ENCODE assay signal across 1 cellular context in genomic region chr7:95264225-95264927, GRCh38.
TF ChIP-seq lines count a peak whose summit lies in the region.

No MANE protein-coding gene starts in this region.

TF ChIP-seq in A549, 52 proteins besides CTCF, POLR2A, EP300 and RAD21 (continued from another document):
- TF ChIP-seq, protein P1, sequence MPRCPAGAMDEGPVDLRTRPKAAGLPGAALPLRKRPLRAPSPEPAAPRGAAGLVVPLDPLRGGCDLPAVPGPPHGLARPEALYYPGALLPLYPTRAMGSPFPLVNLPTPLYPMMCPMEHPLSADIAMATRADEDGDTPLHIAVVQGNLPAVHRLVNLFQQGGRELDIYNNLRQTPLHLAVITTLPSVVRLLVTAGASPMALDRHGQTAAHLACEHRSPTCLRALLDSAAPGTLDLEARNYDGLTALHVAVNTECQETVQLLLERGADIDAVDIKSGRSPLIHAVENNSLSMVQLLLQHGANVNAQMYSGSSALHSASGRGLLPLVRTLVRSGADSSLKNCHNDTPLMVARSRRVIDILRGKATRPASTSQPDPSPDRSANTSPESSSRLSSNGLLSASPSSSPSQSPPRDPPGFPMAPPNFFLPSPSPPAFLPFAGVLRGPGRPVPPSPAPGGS (IDR thresholded peaks at IDR 0.05) = peak; percentile 81; the same call in 1 of the 3 replicates
- TF ChIP-seq, protein P2, sequence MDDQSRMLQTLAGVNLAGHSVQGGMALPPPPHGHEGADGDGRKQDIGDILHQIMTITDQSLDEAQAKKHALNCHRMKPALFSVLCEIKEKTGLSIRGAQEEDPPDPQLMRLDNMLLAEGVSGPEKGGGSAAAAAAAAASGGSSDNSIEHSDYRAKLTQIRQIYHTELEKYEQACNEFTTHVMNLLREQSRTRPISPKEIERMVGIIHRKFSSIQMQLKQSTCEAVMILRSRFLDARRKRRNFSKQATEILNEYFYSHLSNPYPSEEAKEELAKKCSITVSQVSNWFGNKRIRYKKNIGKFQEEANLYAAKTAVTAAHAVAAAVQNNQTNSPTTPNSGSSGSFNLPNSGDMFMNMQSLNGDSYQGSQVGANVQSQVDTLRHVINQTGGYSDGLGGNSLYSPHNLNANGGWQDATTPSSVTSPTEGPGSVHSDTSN (IDR thresholded peaks at IDR 0.05) = peak; percentile 74
- TF ChIP-seq GATA3 (IDR thresholded peaks at IDR 0.05; ENCODE audit: borderline replicate concordance) = peak; percentile 99
- no peak for TF ChIP-seq BHLHE40 (IDR thresholded peaks at IDR 0.05; ENCODE audit: low read depth, low read length)
- 0 out of 2 replicates have a peak, but pooled peaks have one; percentile 31 for TF ChIP-seq HOXA7 (CRISPR knock-in tag; IDR thresholded peaks at IDR 0.05)
- TF ChIP-seq EHMT2 (IDR thresholded peaks at IDR 0.05; ENCODE audit: low read depth) = no peak
- no peak for TF ChIP-seq CBX8 (IDR thresholded peaks at IDR 0.05)
- 0 out of 2 replicates have a peak, but pooled peaks have one; percentile 45 for TF ChIP-seq FOSB (CRISPR knock-in tag; IDR thresholded peaks at IDR 0.05)
- TF ChIP-seq, protein P3, sequence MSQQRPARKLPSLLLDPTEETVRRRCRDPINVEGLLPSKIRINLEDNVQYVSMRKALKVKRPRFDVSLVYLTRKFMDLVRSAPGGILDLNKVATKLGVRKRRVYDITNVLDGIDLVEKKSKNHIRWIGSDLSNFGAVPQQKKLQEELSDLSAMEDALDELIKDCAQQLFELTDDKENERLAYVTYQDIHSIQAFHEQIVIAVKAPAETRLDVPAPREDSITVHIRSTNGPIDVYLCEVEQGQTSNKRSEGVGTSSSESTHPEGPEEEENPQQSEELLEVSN (IDR thresholded peaks at IDR 0.05; ENCODE audit: borderline replicate concordance, low read depth) = no peak; the same call in 1 of the 2 replicates
- TF ChIP-seq, protein P4, sequence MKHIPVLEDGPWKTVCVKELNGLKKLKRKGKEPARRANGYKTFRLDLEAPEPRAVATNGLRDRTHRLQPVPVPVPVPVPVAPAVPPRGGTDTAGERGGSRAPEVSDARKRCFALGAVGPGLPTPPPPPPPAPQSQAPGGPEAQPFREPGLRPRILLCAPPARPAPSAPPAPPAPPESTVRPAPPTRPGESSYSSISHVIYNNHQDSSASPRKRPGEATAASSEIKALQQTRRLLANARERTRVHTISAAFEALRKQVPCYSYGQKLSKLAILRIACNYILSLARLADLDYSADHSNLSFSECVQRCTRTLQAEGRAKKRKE (CRISPR knock-in tag; IDR thresholded peaks at IDR 0.05; ENCODE audit: low read depth) = no peak
- no peak for TF ChIP-seq TFCP2L1 (CRISPR knock-in tag; IDR thresholded peaks at IDR 0.05)
- 0 out of 3 replicates have a peak, but pooled peaks have one; percentile 13 for TF ChIP-seq SMC3 (IDR thresholded peaks at IDR 0.05)
- TF ChIP-seq, protein P5, sequence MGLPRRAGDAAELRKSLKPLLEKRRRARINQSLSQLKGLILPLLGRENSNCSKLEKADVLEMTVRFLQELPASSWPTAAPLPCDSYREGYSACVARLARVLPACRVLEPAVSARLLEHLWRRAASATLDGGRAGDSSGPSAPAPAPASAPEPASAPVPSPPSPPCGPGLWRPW (IDR thresholded peaks at IDR 0.05) = no peak
